8 cellular contexts compared by ENCODE assay signal in the genomic region with DNA sequence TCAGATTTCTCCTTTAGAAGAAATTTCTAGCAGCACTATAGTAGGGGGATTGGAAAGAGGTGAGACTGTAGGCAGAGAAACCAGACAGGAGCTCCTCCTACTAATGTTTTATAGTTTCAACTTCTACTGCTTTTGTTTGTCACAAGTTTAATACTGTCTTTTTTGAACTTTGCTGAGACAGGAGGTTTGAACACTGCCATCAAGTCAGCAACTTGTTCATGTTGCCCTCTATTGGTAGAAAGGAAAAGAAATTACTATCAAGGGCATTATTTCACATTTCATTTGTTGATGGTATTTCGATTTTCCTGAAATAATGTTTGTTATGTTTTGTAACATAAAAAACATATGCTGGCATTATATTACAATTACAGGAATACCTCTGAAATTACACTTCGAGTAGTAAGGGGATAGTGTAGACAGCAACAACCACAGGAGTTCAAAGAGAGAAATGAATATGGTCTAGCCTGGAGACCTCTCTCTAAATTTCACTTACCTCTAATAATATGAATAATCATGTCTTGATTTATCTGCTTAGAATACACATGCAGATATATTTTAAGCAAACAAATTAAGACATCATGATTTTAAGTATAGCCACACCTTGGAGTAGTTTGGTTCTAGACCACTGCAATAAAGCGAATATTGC. TPM values are rescaled to one million over a fixed set of nuclear protein-coding genes. Genes with fewer than 3 reads are reported as not detected.
DNase-seq lines count a peak whose midpoint lies in the region; ATAC-seq and TF ChIP-seq lines count a peak whose summit lies in the region.

No MANE protein-coding gene starts in this region.

- H3K9me2 ChIP-seq in MM.1S (replicated peaks; ENCODE audit: insufficient read depth, low read length) = no peaks in the 10 kb centered on the region

- H4K20me1 ChIP-seq in MM.1S (ENCODE audit: insufficient read depth, low read length) = no peaks in the 10 kb centered on the region

- CTCF ChIA-PET in BJ (lab: Yijun Ruan, JAX) (interaction anchor here (0.7 to 1.3 kb wide), 6 partner anchors 9 to 173 kb away, joined by 3 to 6 read pairs (median 3); partner anchors contain the start of gene CCDC88A), MCF 10A (lab: Yijun Ruan, JAX) (interaction anchor here (0.5 to 1.6 kb wide), 23 partner anchors 9 to 1433 kb away, joined by 3 to 7 read pairs (median 4); no protein-coding TSS in a partner anchor)
- CTCF ChIA-PET in CD8-positive, alpha-beta memory T cell (lab: Charles Lee) = interaction anchor here (0.9 kb wide), 2 partner anchors 88 to 531 kb away, joined by 3 read pairs; partner anchors contain the start of gene CFAP36

- no peaks in the 10 kb centered on the region for H3K36me3 Mint-ChIP-seq in MCF 10A (ENCODE audit: insufficient read depth, unreplicated experiment)
- no peaks in the 10 kb centered on the region for H3K36me3 Mint-ChIP-seq in CD8-positive, alpha-beta memory T cell

- no peak overlapping the region for H3K9ac ChIP-seq in MM.1S (ENCODE audit: low read length)

- no peaks in the 10 kb centered on the region for H3K27me3 Mint-ChIP-seq in MCF 10A (ENCODE audit: insufficient read depth, unreplicated experiment)
- H3K27me3 Mint-ChIP-seq in CD8-positive, alpha-beta memory T cell = peaks cover 1 to 5% of the 10 kb centered on the region in 2 donors

- no peak overlapping the region for H3K4me3 Mint-ChIP-seq in MCF 10A (ENCODE audit: unreplicated experiment)
- no peak overlapping the region for H3K4me3 Mint-ChIP-seq in CD8-positive, alpha-beta memory T cell

- H3K9me3 ChIP-seq in MM.1S (replicated peaks; ENCODE audit: insufficient read depth, low read length) = no peaks in the 10 kb centered on the region
- H3K9me3 ChIP-seq in CD8-positive, alpha-beta memory T cell (ENCODE audit: low read length) = no peaks in the 10 kb centered on the region

- POLR2A ChIA-PET in BJ (lab: Charles Lee) (no interaction called here), MCF 10A (lab: Yijun Ruan, JAX) (interaction anchor here (0.7 to 2.6 kb wide), 8 partner anchors 12 to 162 kb away, joined by 3 to 20 read pairs (median 4); partner anchors contain the start of genes CCDC88A and MTIF2)
- POLR2A ChIA-PET in CD8-positive, alpha-beta memory T cell (lab: Charles Lee) = interaction anchor here (0.5 to 0.9 kb wide), 2 partner anchors 129 to 150 kb away, joined by 3 to 4 read pairs; no protein-coding TSS in a partner anchor

- H3K36me3 ChIP-seq in BJ (ENCODE audit: control insufficient read depth, insufficient read depth, low read length) (no peaks in the 10 kb centered on the region), MM.1S (replicated peaks; ENCODE audit: insufficient read depth, low read length) (no peaks in the 10 kb centered on the region)
- no peaks in the 10 kb centered on the region for H3K36me3 ChIP-seq in CD8-positive, alpha-beta memory T cell (ENCODE audit: insufficient read depth, low read length)

- no peaks in the 10 kb centered on the region for H3K4me1 Mint-ChIP-seq in MCF 10A (ENCODE audit: insufficient read depth, unreplicated experiment)
- no peaks in the 10 kb centered on the region for H3K4me1 Mint-ChIP-seq in CD8-positive, alpha-beta memory T cell

- H3K79me2 ChIP-seq in MM.1S (ENCODE audit: low read length) = no peaks in the 10 kb centered on the region

- H3K4me1 ChIP-seq in MM.1S (ENCODE audit: low read length) = peaks cover 6% of the 10 kb centered on the region
- H3K4me1 ChIP-seq in CD8-positive, alpha-beta memory T cell (ENCODE audit: insufficient read depth, low read length) = no peaks in the 10 kb centered on the region

- no peaks in the 10 kb centered on the region for H3K9me3 Mint-ChIP-seq in MCF 10A (ENCODE audit: unreplicated experiment)
- no peaks in the 10 kb centered on the region for H3K9me3 Mint-ChIP-seq in CD8-positive, alpha-beta memory T cell

- no peak overlapping the region for H3K4me3 ChIP-seq in BJ (ENCODE audit: low read depth, low read length)
- no peak overlapping the region for H3K4me3 ChIP-seq in MM.1S (ENCODE audit: low read length)
- H3K4me3 ChIP-seq in CD8-positive, alpha-beta memory T cell (ENCODE audit: low read length) = no peak overlapping the region

- H3K27ac ChIP-seq in MM.1S (ENCODE audit: low read length) = no peak overlapping the region
- no peak overlapping the region for H3K27ac ChIP-seq in CD8-positive, alpha-beta memory T cell (ENCODE audit: low read depth, low read length)

- DNase-seq in BJ (ENCODE audit: low read depth) = no peak
- DNase-seq in MM.1S = peak; percentile 64
- peak; percentile 51 for DNase-seq in MCF 10A (ENCODE audit: unreplicated experiment)
- DNase-seq in kidney tubule cell (ENCODE audit: low spot score) = peak; percentile 43
- DNase-seq in CD8-positive, alpha-beta memory T cell = no peak

- peak overlapping the region; percentile 27; the same call in 1 of the 2 replicates for H3K4me2 ChIP-seq in MM.1S (ENCODE audit: low read depth, low read length)

- peak; percentile 75 for ATAC-seq in GM19035 (IDR thresholded peaks at IDR 0.05; ENCODE audit: unreplicated experiment)
- no peak for ATAC-seq in HG02588 (IDR thresholded peaks at IDR 0.05; ENCODE audit: unreplicated experiment)
- ATAC-seq in GM21526 (IDR thresholded peaks at IDR 0.05; ENCODE audit: low FRiP score, unreplicated experiment) = no peak

- H3K27ac Mint-ChIP-seq in MCF 10A (ENCODE audit: low read depth, unreplicated experiment) = no peak overlapping the region
- no peak overlapping the region for H3K27ac Mint-ChIP-seq in CD8-positive, alpha-beta memory T cell

- TF ChIP-seq CTCF in BJ (IDR thresholded peaks at IDR 0.05; ENCODE audit: insufficient read depth, low read depth, low read length) = peak; percentile 63
- TF ChIP-seq CTCF in MM.1S (IDR thresholded peaks at IDR 0.05; ENCODE audit: low read length) = peak; percentile 69
- TF ChIP-seq CTCF in MCF 10A (IDR thresholded peaks at IDR 0.05; ENCODE audit: unreplicated experiment) = peak; percentile 52

- H3K27me3 ChIP-seq in BJ (ENCODE audit: control insufficient read depth, insufficient read depth, low read length) = no peaks in the 10 kb centered on the region
- H3K27me3 ChIP-seq in MM.1S (replicated peaks; ENCODE audit: insufficient read depth, low read length) = no peaks in the 10 kb centered on the region
- no peaks in the 10 kb centered on the region for H3K27me3 ChIP-seq in CD8-positive, alpha-beta memory T cell (ENCODE audit: insufficient read depth, low read length, poor library complexity, severe bottlenecking)

- peak overlapping the region; percentile 50 for H2AFZ ChIP-seq in MM.1S (ENCODE audit: low read length)

- no peaks in the 10 kb centered on the region for H3F3A ChIP-seq in MM.1S (ENCODE audit: insufficient read depth, low read length)

- intact Hi-C loops in MCF 10A (cut with micrococcal nuclease) = loop anchor here (1.0 to 5.0 kb wide), 5 partner anchors 79 to 530 kb away; partner anchors contain the start of genes CLHC1, MTIF2 and RPS27A

- BruUV-seq in MCF 10A (replicated peaks; lab: Mats Ljungman, UMichigan) = no TSS peak

RNA-seq across cellular contexts. Expression of gene CCDC88A, which starts 12.4 kb away (rescaled TPM):
- 18.7 and 32.9 TPM in 2 replicates for polyA plus RNA-seq in BJ (2011; rRNA removed)
- 38.6 and 41.5 TPM in 2 replicates for polyA minus RNA-seq in BJ (2011; rRNA and poly(A)+ RNA removed)
- total RNA-seq in MCF 10A (2022) = 52.1 and 60.8 TPM in 2 replicates
- total RNA-seq in CD8-positive, alpha-beta memory T cell = 10 to 100 TPM in 1 of 2 experiments, 1 to 10 TPM in 1; 9.5 to 10.7 TPM
- polyA plus RNA-seq in CD8-positive, alpha-beta memory T cell = 9.5 TPM

Comparison
In these comparisons a context has a peak if more than half of its experiments do, and no peak if none do; other contexts are left out.
1. DNase-seq: peak in MM.1S (single experiment), MCF 10A (single experiment) and kidney tubule cell (single experiment); none in BJ (single experiment) and CD8-positive, alpha-beta memory T cell (0 of 5).
2. Peak in every context shown above with its lines, with median percentiles within 50 percentile points of each other: CTCF ChIP-seq.